ENCODE assay signal across 1 cellular context in genomic region chr9:89579741-89580395, GRCh38.
TF ChIP-seq lines count a peak whose summit lies in the region.

No MANE protein-coding gene starts in this region.

TF ChIP-seq in GM23338, 12 proteins besides CTCF, POLR2A, EP300 and RAD21 (continued from another document):
- TF ChIP-seq ZNF462 (CRISPR knock-in tag; IDR thresholded peaks at IDR 0.05) (no peak), ZNF114 (CRISPR knock-in tag; IDR thresholded peaks at IDR 0.05) (no peak), NANOG (IDR thresholded peaks at IDR 0.05; ENCODE audit: borderline replicate concordance) (no peak), EZH2 (IDR thresholded peaks at IDR 0.05; ENCODE audit: low read depth, unreplicated experiment) (no peak), ZNF331 (CRISPR knock-in tag; IDR thresholded peaks at IDR 0.05; ENCODE audit: low read depth) (no peak), ETS1 (IDR thresholded peaks at IDR 0.05) (no peak)
- TF ChIP-seq, protein P1, sequence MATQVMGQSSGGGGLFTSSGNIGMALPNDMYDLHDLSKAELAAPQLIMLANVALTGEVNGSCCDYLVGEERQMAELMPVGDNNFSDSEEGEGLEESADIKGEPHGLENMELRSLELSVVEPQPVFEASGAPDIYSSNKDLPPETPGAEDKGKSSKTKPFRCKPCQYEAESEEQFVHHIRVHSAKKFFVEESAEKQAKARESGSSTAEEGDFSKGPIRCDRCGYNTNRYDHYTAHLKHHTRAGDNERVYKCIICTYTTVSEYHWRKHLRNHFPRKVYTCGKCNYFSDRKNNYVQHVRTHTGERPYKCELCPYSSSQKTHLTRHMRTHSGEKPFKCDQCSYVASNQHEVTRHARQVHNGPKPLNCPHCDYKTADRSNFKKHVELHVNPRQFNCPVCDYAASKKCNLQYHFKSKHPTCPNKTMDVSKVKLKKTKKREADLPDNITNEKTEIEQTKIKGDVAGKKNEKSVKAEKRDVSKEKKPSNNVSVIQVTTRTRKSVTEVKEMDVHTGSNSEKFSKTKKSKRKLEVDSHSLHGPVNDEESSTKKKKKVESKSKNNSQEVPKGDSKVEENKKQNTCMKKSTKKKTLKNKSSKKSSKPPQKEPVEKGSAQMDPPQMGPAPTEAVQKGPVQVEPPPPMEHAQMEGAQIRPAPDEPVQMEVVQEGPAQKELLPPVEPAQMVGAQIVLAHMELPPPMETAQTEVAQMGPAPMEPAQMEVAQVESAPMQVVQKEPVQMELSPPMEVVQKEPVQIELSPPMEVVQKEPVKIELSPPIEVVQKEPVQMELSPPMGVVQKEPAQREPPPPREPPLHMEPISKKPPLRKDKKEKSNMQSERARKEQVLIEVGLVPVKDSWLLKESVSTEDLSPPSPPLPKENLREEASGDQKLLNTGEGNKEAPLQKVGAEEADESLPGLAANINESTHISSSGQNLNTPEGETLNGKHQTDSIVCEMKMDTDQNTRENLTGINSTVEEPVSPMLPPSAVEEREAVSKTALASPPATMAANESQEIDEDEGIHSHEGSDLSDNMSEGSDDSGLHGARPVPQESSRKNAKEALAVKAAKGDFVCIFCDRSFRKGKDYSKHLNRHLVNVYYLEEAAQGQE (IDR thresholded peaks at IDR 0.05; ENCODE audit: unreplicated experiment) = no peak
TF ChIP-seq in GM23338: peak in this region for 0.
